Comparison of ENCODE assay signal across 6 cellular contexts in genomic region chr20:3158968-3159431, GRCh38. TPM values are rescaled to one million over a fixed set of nuclear protein-coding genes. Genes with fewer than 3 reads are reported as not detected.
A peak's percentile ranks its signal among the peaks of the same experiment; 100 is the strongest.
DNase-seq lines count a peak whose midpoint lies in the region; ATAC-seq and TF ChIP-seq lines count a peak whose summit lies in the region.

No MANE protein-coding gene starts in this region.

- peak overlapping the region; percentile 99; the same call in 1 of the 2 replicates for H2AFZ ChIP-seq in OCI-LY7 (ENCODE audit: low read length)

- POLR2A ChIA-PET in BJ (lab: Charles Lee) (no interaction called here), OCI-LY7 (lab: Charles Lee) (interaction anchor here (0.8 kb wide), 1 partner anchor 10 kb away, joined by 3 read pairs; no protein-coding TSS in a partner anchor)

- H3K9me2 ChIP-seq in OCI-LY7 (ENCODE audit: insufficient read depth, low read length): no peaks in the 10 kb centered on the region

- no peak for TF ChIP-seq CTCF in BJ (IDR thresholded peaks at IDR 0.05; ENCODE audit: insufficient read depth, low read depth, low read length)
- TF ChIP-seq CTCF in OCI-LY7 (conservative IDR thresholded peaks at IDR 0.05; ENCODE audit: low read length): no peak
- TF ChIP-seq CTCF in fibroblast of the aortic adventitia (IDR thresholded peaks at IDR 0.05; ENCODE audit: insufficient read depth, low read length): no peak
- no peak for TF ChIP-seq CTCF in thoracic aorta (IDR thresholded peaks at IDR 0.05)

- H3K4me2 ChIP-seq in OCI-LY7 (ENCODE audit: low read length): peak overlapping the region; percentile 94

- no peaks in the 10 kb centered on the region for H3K36me3 ChIP-seq in BJ (ENCODE audit: control insufficient read depth, insufficient read depth, low read length)
- H3K36me3 ChIP-seq in OCI-LY7 (ENCODE audit: insufficient read depth, low read length): peaks cover 21% of the 10 kb centered on the region
- H3K36me3 ChIP-seq in thoracic aorta: no peaks in the 10 kb centered on the region

- peaks cover 19% of the 10 kb centered on the region for H4K20me1 ChIP-seq in OCI-LY7 (ENCODE audit: insufficient read depth, low read length)

- H3K4me1 ChIP-seq in OCI-LY7 (ENCODE audit: insufficient read depth, low read length, poor library complexity, severe bottlenecking): peaks cover 45% of the 10 kb centered on the region
- H3K4me1 ChIP-seq in thoracic aorta (ENCODE audit: control insufficient read depth in 1 of 2, low read depth in 2 of 2): peaks cover 15 to 41% of the 10 kb centered on the region in 2 donors

- CTCF ChIA-PET in BJ (lab: Yijun Ruan, JAX) (interaction anchor here (0.5 kb wide), 1 partner anchor 16 kb away, joined by 3 read pairs; no protein-coding TSS in a partner anchor), OCI-LY7 (lab: Charles Lee; ENCODE audit: unreplicated experiment) (interaction anchor here (1.0 kb wide), 1 partner anchor 8 kb away, joined by 3 read pairs; no protein-coding TSS in a partner anchor)

- ATAC-seq in thoracic aorta (ENCODE audit: insufficient number of reproducible peaks, low FRiP score, low read depth): no peak
- no peak for ATAC-seq in GM18517 (IDR thresholded peaks at IDR 0.05; ENCODE audit: unreplicated experiment)
- no peak for ATAC-seq in HG02623 (IDR thresholded peaks at IDR 0.05; ENCODE audit: unreplicated experiment)

- H3K9me3 ChIP-seq in OCI-LY7 (ENCODE audit: low read length): no peaks in the 10 kb centered on the region
- H3K9me3 ChIP-seq in thoracic aorta: no peaks in the 10 kb centered on the region

- DNase-seq in BJ (ENCODE audit: low read depth): no peak
- DNase-seq in OCI-LY7 (ENCODE audit: low spot score): peak; percentile 33
- DNase-seq in fibroblast of the aortic adventitia (ENCODE audit: low read depth): no peak
- DNase-seq in thoracic aorta (ENCODE audit: low spot score): no peak

- H3K79me2 ChIP-seq in OCI-LY7 (ENCODE audit: insufficient read depth, low read depth, low read length): peaks cover 53% of the 10 kb centered on the region

- H3K4me3 ChIP-seq in BJ (ENCODE audit: low read depth, low read length) (peak overlapping the region; percentile 97), OCI-LY7 (ENCODE audit: low read depth, low read length, poor library complexity, severe bottlenecking) (peak overlapping the region; percentile 95), fibroblast of the aortic adventitia (ENCODE audit: low read depth, low read length) (peak overlapping the region; percentile 96), thoracic aorta (peak overlapping the region; percentile 99)

- intact Hi-C loops in OCI-LY7 (cut with micrococcal nuclease; ENCODE audit: unreplicated experiment): loop anchor here (5.0 kb wide), 1 partner anchor 43 kb away; the partner anchor contains the start of gene DDRGK1

- peak overlapping the region; percentile 64 for H3K27ac ChIP-seq in OCI-LY7 (ENCODE audit: low read depth, low read length, poor library complexity, severe bottlenecking)
- peak overlapping the region; percentile 84 for H3K27ac ChIP-seq in thoracic aorta

- no peaks in the 10 kb centered on the region for H3K27me3 ChIP-seq in BJ (ENCODE audit: control insufficient read depth, insufficient read depth, low read length)
- no peaks in the 10 kb centered on the region for H3K27me3 ChIP-seq in thoracic aorta (replicated peaks; ENCODE audit: insufficient read depth)

- BruUV-seq in OCI-LY7 (replicated peaks; lab: Mats Ljungman, UMichigan): no TSS peak

RNA-seq across cellular contexts. Expression of gene FASTKD5, which starts 0.7 kb away (rescaled TPM):
- polyA plus RNA-seq in BJ (2011; rRNA removed): 8.5 and 13.5 TPM in 2 replicates
- polyA minus RNA-seq in BJ (2011; rRNA and poly(A)+ RNA removed): 9.9 and 13.1 TPM in 2 replicates
- total RNA-seq in OCI-LY7 (2014; rRNA removed; shearing (Covaris generic)): 15.7 and 18.1 TPM in 2 replicates
- total RNA-seq in OCI-LY7 (2022): 15.7 and 15.8 TPM in 2 replicates
- 6.5 and 11.8 TPM in 2 replicates for total RNA-seq in fibroblast of the aortic adventitia (ENCODE audit: low replicate concordance)
- 10 to 100 TPM; 13.1 to 25.7 TPM for total RNA-seq in thoracic aorta

RNA-seq across cellular contexts. Expression of gene UBOX5, which starts 0.7 kb away (rescaled TPM):
- polyA plus RNA-seq in BJ (2011; rRNA removed): 3.0 and 5.8 TPM in 2 replicates
- 5.1 and 6.4 TPM in 2 replicates for polyA minus RNA-seq in BJ (2011; rRNA and poly(A)+ RNA removed)
- 3.2 and 4.1 TPM in 2 replicates for total RNA-seq in OCI-LY7 (2014; rRNA removed; shearing (Covaris generic))
- 5.2 and 5.3 TPM in 2 replicates for total RNA-seq in OCI-LY7 (2022)
- total RNA-seq in fibroblast of the aortic adventitia (ENCODE audit: low replicate concordance): 0.82 and 4.4 TPM in 2 replicates
- 10 to 100 TPM in 1 of 2 donors, 1 to 10 TPM in 1; 5.3 to 11.9 TPM for total RNA-seq in thoracic aorta

RNA-seq across cellular contexts. Expression of gene LZTS3, which starts 14.3 kb away (rescaled TPM):
- polyA plus RNA-seq in BJ (2011; rRNA removed): 6.9 and 8.8 TPM in 2 replicates
- polyA minus RNA-seq in BJ (2011; rRNA and poly(A)+ RNA removed): 6.4 and 10.5 TPM in 2 replicates
- total RNA-seq in OCI-LY7 (2014; rRNA removed; shearing (Covaris generic)): 4.5 and 4.7 TPM in 2 replicates
- 4.2 and 5.0 TPM in 2 replicates for total RNA-seq in OCI-LY7 (2022)
- total RNA-seq in fibroblast of the aortic adventitia (ENCODE audit: low replicate concordance): 3.6 and 11.6 TPM in 2 replicates
- 10 to 100 TPM in 1 of 2 donors, 1 to 10 TPM in 1; 9.5 to 18.1 TPM for total RNA-seq in thoracic aorta

RNA-seq across cellular contexts. Expression of gene DDRGK1, which starts 45.5 kb away (rescaled TPM):
- 33.1 and 34.9 TPM in 2 replicates for polyA plus RNA-seq in BJ (2011; rRNA removed)
- 10.3 and 15.2 TPM in 2 replicates for polyA minus RNA-seq in BJ (2011; rRNA and poly(A)+ RNA removed)
- 35.5 and 37.7 TPM in 2 replicates for total RNA-seq in OCI-LY7 (2014; rRNA removed; shearing (Covaris generic))
- total RNA-seq in OCI-LY7 (2022) (52.0 and 55.0 TPM in 2 replicates), fibroblast of the aortic adventitia (ENCODE audit: low replicate concordance) (24.9 and 64.0 TPM in 2 replicates), thoracic aorta (10 to 100 TPM; 60.9 to 90.9 TPM)

RNA-seq across cellular contexts. Expression of gene ITPA, which starts 50.3 kb away (rescaled TPM):
- polyA plus RNA-seq in BJ (2011; rRNA removed): 26.6 and 35.0 TPM in 2 replicates
- 9.3 and 12.4 TPM in 2 replicates for polyA minus RNA-seq in BJ (2011; rRNA and poly(A)+ RNA removed)
- 58.0 and 66.4 TPM in 2 replicates for total RNA-seq in OCI-LY7 (2014; rRNA removed; shearing (Covaris generic))
- 54.4 and 62.4 TPM in 2 replicates for total RNA-seq in OCI-LY7 (2022)
- total RNA-seq in fibroblast of the aortic adventitia (ENCODE audit: low replicate concordance): 26.2 and 36.2 TPM in 2 replicates
- total RNA-seq in thoracic aorta: 10 to 100 TPM; 35.1 to 35.7 TPM
